11 cellular contexts compared by ENCODE assay signal in the genomic region with DNA sequence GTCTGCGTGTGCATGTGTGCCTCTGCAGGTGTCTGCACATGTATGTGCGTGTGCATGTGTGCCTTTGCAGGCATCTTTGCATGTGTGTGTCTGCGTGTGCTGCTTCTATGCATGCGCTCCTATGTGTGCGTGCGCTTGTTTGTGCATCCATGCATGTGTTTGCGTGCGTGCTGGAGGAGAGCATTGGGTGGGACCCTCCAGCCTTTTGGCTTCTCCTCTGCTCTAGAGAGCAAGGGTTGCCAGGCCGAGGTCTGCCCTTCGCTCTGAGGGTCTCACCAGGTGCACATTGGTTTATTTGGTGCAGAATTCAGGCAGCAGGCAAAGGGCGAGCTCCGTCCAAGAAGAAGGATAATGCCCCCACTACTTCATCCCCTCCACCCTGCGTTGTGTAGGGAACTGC. TPM values are rescaled to one million over a fixed set of nuclear protein-coding genes. Genes with fewer than 3 reads are reported as not detected.
DNase-seq lines count a peak whose midpoint lies in the region; ATAC-seq and TF ChIP-seq lines count a peak whose summit lies in the region.
"Had no signal": no experiment of that assay in that cellular context is flagged by ENCODE, and none has a peak within 500 bp of the region (broad histone marks: within the 10 kb centered on the region; RNA-seq: fewer than 3 reads in every experiment).

No MANE protein-coding gene starts in this region.

- H3K4me1 ChIP-seq in mesendoderm (ENCODE audit: control insufficient read depth, low read depth, low read length) = no peaks in the 10 kb centered on the region
- peaks cover 5% of the 10 kb centered on the region for H3K4me1 ChIP-seq in Karpas-422 (ENCODE audit: low read length)

- no peaks in the 10 kb centered on the region for H3K9me2 ChIP-seq in Karpas-422 (replicated peaks; ENCODE audit: insufficient read depth, low read length)

- no peak overlapping the region for H2AK5ac ChIP-seq in mesendoderm (ENCODE audit: low read length)

- peaks cover 7% of the 10 kb centered on the region for H3K27me3 Mint-ChIP-seq in HFFc6 (ENCODE audit: insufficient read depth)
- no peaks in the 10 kb centered on the region for H3K27me3 Mint-ChIP-seq in central memory CD8-positive, alpha-beta T cell
- H3K27me3 Mint-ChIP-seq in natural killer cell treated with Interleukin-12 subunit alpha and Interleukin-12 subunit beta and Interleukin-15 and Interleukin-18, amount 100 ng/mL, for 72 hours = peaks cover 0 to 3% of the 10 kb centered on the region in 2 donors

- no peak overlapping the region for H4K8ac ChIP-seq in mesendoderm (ENCODE audit: low read depth, low read length)

- ATAC-seq in central memory CD8-positive, alpha-beta T cell (replicated peaks; ENCODE audit: extremely low read depth, poor library complexity, severe bottlenecking) = no peak
- ATAC-seq in natural killer cell treated with Interleukin-12 subunit alpha and Interleukin-12 subunit beta and Interleukin-15 and Interleukin-18, amount 100 ng/mL, for 72 hours = no peak
- ATAC-seq in HG03175 (IDR thresholded peaks at IDR 0.05; ENCODE audit: unreplicated experiment) = no peak

- no peak overlapping the region for H4K5ac ChIP-seq in mesendoderm (ENCODE audit: low read length)

- H2BK15ac ChIP-seq in mesendoderm (replicated peaks; ENCODE audit: low read depth) = no peak overlapping the region

- POLR2A ChIA-PET in AG04449 (lab: Yijun Ruan, JAX) = no interaction called here

- H3K36me3 ChIP-seq in mesendoderm (ENCODE audit: control insufficient read depth, insufficient read depth, low read length) = no peaks in the 10 kb centered on the region
- H3K36me3 ChIP-seq in Karpas-422 (ENCODE audit: insufficient read depth, low read length) = no peaks in the 10 kb centered on the region

- peak overlapping the region; percentile 86 for H3K4me3 Mint-ChIP-seq in HFFc6
- peak overlapping the region; percentile 80 for H3K4me3 Mint-ChIP-seq in central memory CD8-positive, alpha-beta T cell
- H3K4me3 Mint-ChIP-seq in natural killer cell treated with Interleukin-12 subunit alpha and Interleukin-12 subunit beta and Interleukin-15 and Interleukin-18, amount 100 ng/mL, for 72 hours = peak overlapping the region; percentile 84

- no peak overlapping the region for H3K27ac Mint-ChIP-seq in HFFc6
- no peak overlapping the region for H3K27ac Mint-ChIP-seq in central memory CD8-positive, alpha-beta T cell (ENCODE audit: low read depth)
- H3K27ac Mint-ChIP-seq in natural killer cell treated with Interleukin-12 subunit alpha and Interleukin-12 subunit beta and Interleukin-15 and Interleukin-18, amount 100 ng/mL, for 72 hours = no peak overlapping the region

- H3K4me2 ChIP-seq in mesendoderm (ENCODE audit: low read length) = no peak overlapping the region
- no peak overlapping the region for H3K4me2 ChIP-seq in Karpas-422 (ENCODE audit: low read depth, low read length, poor library complexity, severe bottlenecking)

- no peak overlapping the region for H2BK120ac ChIP-seq in mesendoderm (ENCODE audit: low read depth, low read length)

- CTCF ChIA-PET in AG04449 (lab: Yijun Ruan, JAX) = no interaction called here

- no peaks in the 10 kb centered on the region for H3K79me2 ChIP-seq in mesendoderm (ENCODE audit: control insufficient read depth, insufficient read depth, low read length)
- H3K79me2 ChIP-seq in Karpas-422 (ENCODE audit: low read length) = no peaks in the 10 kb centered on the region

- H3K27ac ChIP-seq in mesendoderm (ENCODE audit: low read depth, low read length) (no peak overlapping the region), Karpas-422 (ENCODE audit: low read length) (no peak overlapping the region)
- H3K27ac ChIP-seq: SJSA1 had no signal

- peaks cover 10% of the 10 kb centered on the region for H3K36me3 Mint-ChIP-seq in HFFc6 (ENCODE audit: low read depth)
- peaks cover 2% of the 10 kb centered on the region for H3K36me3 Mint-ChIP-seq in central memory CD8-positive, alpha-beta T cell (ENCODE audit: insufficient read depth)
- peaks cover 3% of the 10 kb centered on the region for H3K36me3 Mint-ChIP-seq in natural killer cell treated with Interleukin-12 subunit alpha and Interleukin-12 subunit beta and Interleukin-15 and Interleukin-18, amount 100 ng/mL, for 72 hours

- no peak overlapping the region for H2BK5ac ChIP-seq in mesendoderm (ENCODE audit: low read length)

- no peak overlapping the region for H3K4ac ChIP-seq in mesendoderm (ENCODE audit: low read depth, low read length)

- H3K9me3 Mint-ChIP-seq in HFFc6 = peaks cover 16% of the 10 kb centered on the region
- peaks cover 2% of the 10 kb centered on the region for H3K9me3 Mint-ChIP-seq in central memory CD8-positive, alpha-beta T cell
- peaks cover 3% of the 10 kb centered on the region for H3K9me3 Mint-ChIP-seq in natural killer cell treated with Interleukin-12 subunit alpha and Interleukin-12 subunit beta and Interleukin-15 and Interleukin-18, amount 100 ng/mL, for 72 hours

- no peak overlapping the region for H2AFZ ChIP-seq in Karpas-422 (ENCODE audit: low read length)

- H3K23ac ChIP-seq in mesendoderm (ENCODE audit: low read length) = no peak overlapping the region

- WGBS in mesendoderm (ENCODE audit: extremely low coverage, insufficient coverage, low lambda C conversion rate) = no CpG with 5 or more reads among the region's 13 CpGs

- no peak overlapping the region for H3K9ac ChIP-seq in mesendoderm (ENCODE audit: low read length)
- no peak overlapping the region for H3K9ac ChIP-seq in Karpas-422 (ENCODE audit: low read length)

- no peak overlapping the region for H3K56ac ChIP-seq in mesendoderm (ENCODE audit: low read length)

- H3K27me3 ChIP-seq in mesendoderm (ENCODE audit: insufficient read depth, low read length, poor library complexity) = peaks cover 16% of the 10 kb centered on the region
- no peaks in the 10 kb centered on the region for H3K27me3 ChIP-seq in Karpas-422 (ENCODE audit: low read length)

- no peaks in the 10 kb centered on the region for H4K20me1 ChIP-seq in Karpas-422 (ENCODE audit: insufficient read depth, low read depth, low read length)

- TF ChIP-seq CTCF in AG04449 (IDR thresholded peaks at IDR 0.05; ENCODE audit: insufficient read depth, low read length, missing control alignments) (no peak), HFFc6 (IDR thresholded peaks at IDR 0.05) (no peak)

- H3K18ac ChIP-seq in mesendoderm (ENCODE audit: low read length) = no peak overlapping the region

- peaks cover under 1% of the 10 kb centered on the region; the same call in 1 of the 2 replicates for H3K9me3 ChIP-seq in Karpas-422 (ENCODE audit: low read length)

- DNase-seq in AG04449 (ENCODE audit: low read depth, low spot score) = no peak
- DNase-seq in HFFc6 = no peak
- DNase-seq in central memory CD8-positive, alpha-beta T cell (ENCODE audit: low spot score in 2 of 2) = no peak
- DNase-seq in natural killer cell treated with Interleukin-12 subunit alpha and Interleukin-12 subunit beta and Interleukin-15 and Interleukin-18, amount 100 ng/mL, for 72 hours (ENCODE audit: low spot score) = no peak
- DNase-seq in mesendoderm = no peak
- no peak for DNase-seq in NCI-H345 (lab: John Stamatoyannopoulos, UW)
- no peak for DNase-seq in Karpas-422
- DNase-seq: activated effector memory CD4-positive, alpha-beta T cell treated with Interleukin-2 at 50 U/mL for 16 hours; NCI-H187 treated with DMSO at 0.1 percent for 48 hours had no signal

- no peaks in the 10 kb centered on the region for H3K79me1 ChIP-seq in mesendoderm (ENCODE audit: low read length)

- peaks cover 6% of the 10 kb centered on the region; the same call in 1 of the 2 replicates for H3K4me1 Mint-ChIP-seq in HFFc6 (ENCODE audit: low read depth)
- H3K4me1 Mint-ChIP-seq in central memory CD8-positive, alpha-beta T cell = peaks cover 14% of the 10 kb centered on the region
- peaks cover 8 to 9% of the 10 kb centered on the region in 2 donors for H3K4me1 Mint-ChIP-seq in natural killer cell treated with Interleukin-12 subunit alpha and Interleukin-12 subunit beta and Interleukin-15 and Interleukin-18, amount 100 ng/mL, for 72 hours (ENCODE audit: low read depth in 2 of 2)

- peak overlapping the region; percentile 76 for H3K4me3 ChIP-seq in AG04449 (ENCODE audit: low read depth, low read length)
- no peak overlapping the region for H3K4me3 ChIP-seq in mesendoderm (ENCODE audit: low read length)
- no peak overlapping the region for H3K4me3 ChIP-seq in Karpas-422 (ENCODE audit: low read length)

RNA-seq across cellular contexts. Expression of a gene that starts 1.1 kb away (rescaled TPM):
- 10 to 100 TPM in 2 of 6 experiments, 1 to 10 TPM in 4; 8.0 to 14.8 (median 9.3) TPM for total RNA-seq in HFFc6 (2021; fragmentation: NEBNext Ultra II Directional; extraction: Animal tissue kit (Norgen Biotek cat#: 25700))
- 1 to 10 TPM; 1.1 to 1.2 TPM for total RNA-seq in natural killer cell treated with Interleukin-12 subunit alpha and Interleukin-12 subunit beta and Interleukin-15 and Interleukin-18, amount 100 ng/mL, for 72 hours
- 1.3 TPM for polyA plus RNA-seq in mesendoderm (2013, experiment 1 of 2)
- 1.4 TPM for polyA plus RNA-seq in mesendoderm (2013, experiment 2 of 2)
- total RNA-seq in Karpas-422 (2014; rRNA removed; shearing (Covaris generic); ENCODE audit: low replicate concordance) = 1.7 and 1.8 TPM in 2 replicates

RNA-seq across cellular contexts. Expression of a gene that starts 17.0 kb away (rescaled TPM):
- 10 to 100 TPM; 27.7 to 36.3 (median 33.7) TPM for total RNA-seq in HFFc6 (2021; fragmentation: NEBNext Ultra II Directional; extraction: Animal tissue kit (Norgen Biotek cat#: 25700))
- total RNA-seq in natural killer cell treated with Interleukin-12 subunit alpha and Interleukin-12 subunit beta and Interleukin-15 and Interleukin-18, amount 100 ng/mL, for 72 hours = 10 to 100 TPM; 29.4 to 48.4 TPM
- 15.6 TPM for polyA plus RNA-seq in mesendoderm (2013, experiment 1 of 2)
- 15.8 TPM for polyA plus RNA-seq in mesendoderm (2013, experiment 2 of 2)
- 6.2 and 6.6 TPM in 2 replicates for total RNA-seq in Karpas-422 (2014; rRNA removed; shearing (Covaris generic); ENCODE audit: low replicate concordance)

RNA-seq across cellular contexts. Expression of a gene that starts 35.9 kb away (rescaled TPM):
- 1 to 10 TPM in 5 of 6 experiments, under 1 TPM in 1; 0.96 to 2.9 (median 1.6) TPM for total RNA-seq in HFFc6 (2021; fragmentation: NEBNext Ultra II Directional; extraction: Animal tissue kit (Norgen Biotek cat#: 25700))
- total RNA-seq in natural killer cell treated with Interleukin-12 subunit alpha and Interleukin-12 subunit beta and Interleukin-15 and Interleukin-18, amount 100 ng/mL, for 72 hours = 1 to 10 TPM; 1.6 TPM
- polyA plus RNA-seq in mesendoderm (2013, experiment 1 of 2) = 2.5 TPM
- polyA plus RNA-seq in mesendoderm (2013, experiment 2 of 2) = 2.0 TPM
- total RNA-seq in Karpas-422 (2014; rRNA removed; shearing (Covaris generic); ENCODE audit: low replicate concordance) = not detected in 2 replicates

RNA-seq across cellular contexts. Expression of a gene that starts 51.3 kb away (rescaled TPM):
- 10 to 100 TPM; 60.6 to 73.5 (median 66.3) TPM for total RNA-seq in HFFc6 (2021; fragmentation: NEBNext Ultra II Directional; extraction: Animal tissue kit (Norgen Biotek cat#: 25700))
- total RNA-seq in natural killer cell treated with Interleukin-12 subunit alpha and Interleukin-12 subunit beta and Interleukin-15 and Interleukin-18, amount 100 ng/mL, for 72 hours = 10 to 100 TPM; 68.0 to 75.7 TPM
- polyA plus RNA-seq in mesendoderm (2013, experiment 1 of 2) = 84.0 TPM
- 85.0 TPM for polyA plus RNA-seq in mesendoderm (2013, experiment 2 of 2)
- 55.8 and 58.9 TPM in 2 replicates for total RNA-seq in Karpas-422 (2014; rRNA removed; shearing (Covaris generic); ENCODE audit: low replicate concordance)

RNA-seq across cellular contexts. Expression of a gene that starts 52.3 kb away (rescaled TPM):
- total RNA-seq in HFFc6 (2021; fragmentation: NEBNext Ultra II Directional; extraction: Animal tissue kit (Norgen Biotek cat#: 25700)) = 10 to 100 TPM; 47.3 to 67.6 (median 62.5) TPM
- total RNA-seq in natural killer cell treated with Interleukin-12 subunit alpha and Interleukin-12 subunit beta and Interleukin-15 and Interleukin-18, amount 100 ng/mL, for 72 hours = 100 to 1,000 TPM in 1 of 2 donors, 10 to 100 TPM in 1; 66.5 to 166 TPM
- polyA plus RNA-seq in mesendoderm (2013, experiment 1 of 2) = 43.3 TPM
- polyA plus RNA-seq in mesendoderm (2013, experiment 2 of 2) = 41.0 TPM
- 26.2 and 28.7 TPM in 2 replicates for total RNA-seq in Karpas-422 (2014; rRNA removed; shearing (Covaris generic); ENCODE audit: low replicate concordance)
